In genomic region chr22:31752096-31752847, GRCh38 we compare ENCODE assay signal across 9 cellular contexts. TPM values are rescaled to one million over a fixed set of nuclear protein-coding genes. Genes with fewer than 3 reads are reported as not detected.
A peak's percentile ranks its signal among the peaks of the same experiment; 100 is the strongest.
DNase-seq lines count a peak whose midpoint lies in the region; ATAC-seq, FAIRE-seq and TF ChIP-seq lines count a peak whose summit lies in the region.
"Had no signal": no experiment of that assay in that cellular context is flagged by ENCODE, and none has a peak within 500 bp of the region (broad histone marks: within the 10 kb centered on the region; RNA-seq: fewer than 3 reads in every experiment).

No MANE protein-coding gene starts in this region.

- peak overlapping the region; percentile 97; the same call in 1 of the 2 replicates for H3K27ac ChIP-seq in ACC112 (ENCODE audit: low read depth, low read length)
- no peak overlapping the region for H3K27ac ChIP-seq in HUES6 (ENCODE audit: low read depth, low read length)
- peak overlapping the region; percentile 91 for H3K27ac ChIP-seq in mammary epithelial cell (ENCODE audit: insufficient read depth, low read depth, low read length)

- H3K9me3 ChIP-seq in HUES6 (ENCODE audit: control insufficient read depth, insufficient read depth, low read depth, low read length) (no peaks in the 10 kb centered on the region), mammary epithelial cell (replicated peaks; ENCODE audit: insufficient read depth, low read length) (no peaks in the 10 kb centered on the region)

- H2AFZ ChIP-seq in ACC112 (ENCODE audit: low read length, unreplicated experiment) (peak overlapping the region; percentile 96), mammary epithelial cell (ENCODE audit: low read depth, low read length) (peak overlapping the region; percentile 11)

- H3K27me3 ChIP-seq in ACC112 (ENCODE audit: insufficient read depth, low read length) (no peaks in the 10 kb centered on the region), HUES6 (ENCODE audit: control insufficient read depth, insufficient read depth, low read length) (no peaks in the 10 kb centered on the region), mammary epithelial cell (ENCODE audit: insufficient read depth, low read length) (no peaks in the 10 kb centered on the region)

- peaks cover 0 to 1% (median 0%) of the 10 kb centered on the region in 7 donors for H3K9me3 Mint-ChIP-seq in naive B cell

- CTCF ChIA-PET in mammary epithelial cell (lab: Charles Lee; ENCODE audit: low non-redundant PET): no interaction called here

- DNase-seq in mammary epithelial cell (no peak), naive B cell (no peak), GM12892 (ENCODE audit: insufficient read length) (no peak), iPS-NIHi7 (ENCODE audit: extremely low spot score) (no peak), inferior parietal cortex (ENCODE audit: extremely low spot score) (no peak)
- DNase-seq: T1000 had no signal

- no peaks in the 10 kb centered on the region for H4K20me1 ChIP-seq in mammary epithelial cell (ENCODE audit: insufficient read depth, low read length)

- H3K4me3 ChIP-seq in ACC112 (ENCODE audit: low read depth, low read length): no peak overlapping the region
- H3K4me3 ChIP-seq in HUES6 (ENCODE audit: low read depth, low read length): peak overlapping the region; percentile 63
- no peak overlapping the region for H3K4me3 ChIP-seq in mammary epithelial cell (replicated peaks in 1 of 3; ENCODE audit: insufficient read depth in 1 of 3, low read depth in 2 of 3, low read length in 3 of 3)

- H3K36me3 Mint-ChIP-seq in naive B cell: no peaks in the 10 kb centered on the region

- H3K9ac ChIP-seq in HUES6 (ENCODE audit: low read length) (peak overlapping the region; percentile 81), mammary epithelial cell (ENCODE audit: insufficient read depth, low read length) (peak overlapping the region; percentile 91)

- peak overlapping the region; percentile 42 to 100 (median 98) for H3K27ac Mint-ChIP-seq in naive B cell

- in situ Hi-C loops in mammary epithelial cell (cut with MboI; ENCODE audit: low sequenced_read_pairs in 2 of 2): loop anchor here in 1 of 2 donors (10.0 kb wide), 1 partner anchor 87 kb away; the partner anchor contains the start of gene PISD

- peak overlapping the region in 7 of 8 donors; percentile 78 to 97 (median 89) for H3K4me3 Mint-ChIP-seq in naive B cell

- H3K36me3 ChIP-seq in ACC112 (ENCODE audit: insufficient read depth, low read length): no peaks in the 10 kb centered on the region
- H3K36me3 ChIP-seq in HUES6 (ENCODE audit: control insufficient read depth, insufficient read depth, low read length): 0 out of 2 replicates have a peak, but pooled peaks cover 7% of the 10 kb centered on the region
- peaks cover 3% of the 10 kb centered on the region for H3K36me3 ChIP-seq in mammary epithelial cell (ENCODE audit: insufficient read depth, low read length)

- no peak for TF ChIP-seq POLR2A in GM12892 (IDR thresholded peaks at IDR 0.05; ENCODE audit: low read depth, low read length)

- peaks cover 38% of the 10 kb centered on the region for H3K4me1 ChIP-seq in ACC112 (ENCODE audit: control insufficient read depth, insufficient read depth, low read length, unreplicated experiment)
- peaks cover 40% of the 10 kb centered on the region for H3K4me1 ChIP-seq in HUES6 (ENCODE audit: control insufficient read depth, insufficient read depth, low read length)
- H3K4me1 ChIP-seq in mammary epithelial cell (ENCODE audit: insufficient read depth, low read length): peaks cover 30% of the 10 kb centered on the region

- ATAC-seq in naive B cell (ENCODE audit: low read depth in 2 of 2): no peak
- ATAC-seq in GM21737 (IDR thresholded peaks at IDR 0.05; ENCODE audit: unreplicated experiment): no peak

- H3K4me2 ChIP-seq in mammary epithelial cell (ENCODE audit: insufficient read depth, low read depth, low read length): peak overlapping the region; percentile 83

- intact Hi-C loops in mammary epithelial cell (cut with micrococcal nuclease): loop anchor here (5.0 to 10.0 kb wide), 3 partner anchors 70 to 190 kb away; no protein-coding TSS in a partner anchor

- peaks cover 50 to 69% (median 59%) of the 10 kb centered on the region in 3 donors for H3K4me1 Mint-ChIP-seq in naive B cell

- 78% methylated on average over 7 of the region's 7 CpGs for WGBS in mammary epithelial cell (ENCODE audit: low coverage, missing lambda C conversion rate)

- no peak for TF ChIP-seq CTCF in mammary epithelial cell (conservative IDR thresholded peaks at IDR 0.05 in 1 of 2, IDR thresholded peaks at IDR 0.05 in 1 of 2; ENCODE audit: extremely low read depth in 1 of 2, insufficient read depth in 1 of 2, low read depth in 1 of 2, low read length in 2 of 2)

- no TSS peak for BruUV-seq in mammary epithelial cell (replicated peaks; lab: Mats Ljungman, UMichigan)

- H3K27me3 Mint-ChIP-seq in naive B cell: no peaks in the 10 kb centered on the region

- peaks cover 34% of the 10 kb centered on the region for H3K79me2 ChIP-seq in ACC112 (ENCODE audit: control insufficient read depth, insufficient read depth, low read length, unreplicated experiment)
- H3K79me2 ChIP-seq in mammary epithelial cell (ENCODE audit: insufficient read depth, low read length): peaks cover 41% of the 10 kb centered on the region

- dilution Hi-C loops in mammary epithelial cell (cut with HindIII; ENCODE audit: low sequenced_read_pairs): loop anchor here (10.0 kb wide), 2 partner anchors 47 to 63 kb away; no protein-coding TSS in a partner anchor

- no peak for FAIRE-seq in GM12892 (lab: Jason Lieb, UNC)

RNA-seq across cellular contexts. Expression of gene DEPDC5, which starts 1.5 kb away (rescaled TPM):
- total RNA-seq in mammary epithelial cell: 10 to 100 TPM; 14.8 to 23.6 TPM
- polyA plus RNA-seq in mammary epithelial cell: 7.2 TPM
- polyA minus RNA-seq in mammary epithelial cell: 34.5 TPM
- polyA plus RNA-seq in naive B cell (ENCODE audit: low read depth in 6 of 6): 10 to 100 TPM in 3 of 6 donors, 1 to 10 TPM in 3; 5.0 to 29.8 (median 10.0) TPM
- polyA plus RNA-seq in GM12892 (2012; ENCODE audit: missing spikeins): 19.0 TPM

RNA-seq across cellular contexts. Expression of gene PRR14L, which starts 2.3 kb away (rescaled TPM):
- total RNA-seq in mammary epithelial cell: 10 to 100 TPM; 28.7 to 39.3 TPM
- polyA plus RNA-seq in mammary epithelial cell (11.7 TPM), naive B cell (ENCODE audit: low read depth in 6 of 6) (10 to 100 TPM; 24.8 to 60.7 (median 32.3) TPM)
- polyA minus RNA-seq in mammary epithelial cell: 83.9 TPM
- polyA plus RNA-seq in GM12892 (2012; ENCODE audit: missing spikeins): 16.3 TPM
